8 cellular contexts compared by ENCODE assay signal in the genomic region with DNA sequence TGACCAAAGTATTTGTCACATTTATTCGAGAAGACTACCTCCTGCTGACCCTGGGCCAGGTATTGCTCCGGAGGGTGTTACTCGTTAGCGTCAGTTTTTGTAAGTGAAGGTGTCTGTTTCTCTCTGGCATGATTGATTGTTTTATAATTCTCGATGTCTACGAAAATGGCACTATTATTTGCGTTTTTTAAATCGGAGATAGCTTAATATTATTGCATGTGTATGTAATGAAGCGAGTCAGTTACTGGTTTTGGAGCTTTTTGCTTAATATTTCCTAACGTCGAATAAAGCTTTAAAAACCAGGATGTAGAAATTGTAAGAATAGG. TPM values are rescaled to one million over a fixed set of nuclear protein-coding genes. Genes with fewer than 3 reads are reported as not detected.
DNase-seq lines count a peak whose midpoint lies in the region; ATAC-seq, FAIRE-seq and TF ChIP-seq lines count a peak whose summit lies in the region.

No MANE protein-coding gene starts in this region.

- ATAC-seq in activated B cell treated with CpG ODN at 0.5 μM for 24 hours (ENCODE audit: low read depth) = no peak
- ATAC-seq in GM19397 (IDR thresholded peaks at IDR 0.05; ENCODE audit: unreplicated experiment) = no peak

- peak overlapping the region; percentile 99 to 100 (median 100) for H3K27ac Mint-ChIP-seq in H9
- H3K27ac Mint-ChIP-seq in activated B cell treated with CpG ODN at 0.5 μM for 24 hours = peak overlapping the region; percentile 100
- H3K27ac Mint-ChIP-seq in glutamatergic neuron (ENCODE audit: unreplicated experiment) = peak overlapping the region; percentile 99

- peak overlapping the region; percentile 25 for H4K5ac ChIP-seq in H9 (ENCODE audit: insufficient read length, low read depth, low read length)

- no peak overlapping the region for H3T11ph ChIP-seq in H9 (ENCODE audit: low read length)

- H3K14ac ChIP-seq in H9 (ENCODE audit: insufficient read depth, low read length) = peak overlapping the region; percentile 100; the same call in 1 of the 2 replicates

- no peak overlapping the region for H2AK5ac ChIP-seq in H9 (ENCODE audit: insufficient read length, low read length)

- H2AFZ ChIP-seq in H9 (ENCODE audit: low read length) = peak overlapping the region; percentile 63

- H3K4me1 Mint-ChIP-seq in H9 = peaks cover 40 to 44% of the 10 kb centered on the region in 2 experiments
- peaks cover 33% of the 10 kb centered on the region for H3K4me1 Mint-ChIP-seq in activated B cell treated with CpG ODN at 0.5 μM for 24 hours
- peaks cover 13% of the 10 kb centered on the region for H3K4me1 Mint-ChIP-seq in glutamatergic neuron (ENCODE audit: low read depth, unreplicated experiment)

- CTCF ChIA-PET in activated B cell treated with CpG ODN at 0.5 μM for 24 hours (lab: Charles Lee) = interaction anchor here (1.0 to 4.1 kb wide), 5 partner anchors 8 to 79 kb away, joined by 3 to 12 read pairs (median 4); no protein-coding TSS in a partner anchor

- no peak overlapping the region for H2BK120ac ChIP-seq in H9 (ENCODE audit: low read depth, low read length, poor library complexity, severe bottlenecking)

- no peaks in the 10 kb centered on the region for H3K79me1 ChIP-seq in H9 (ENCODE audit: insufficient read depth, low read depth, low read length, poor library complexity, severe bottlenecking)

- DNase-seq in H9 = no peak
- DNase-seq in activated B cell treated with CpG ODN at 0.5 μM for 24 hours = no peak
- no peak for DNase-seq in glutamatergic neuron
- no peak for DNase-seq in small intestine
- no peak for DNase-seq in NCI-H2081 (lab: John Stamatoyannopoulos, UW)
- DNase-seq in mesenteric fat pad (ENCODE audit: low spot score) = no peak
- DNase-seq in NCI-H1436 treated with DMSO at 0.1 percent for 48 hours (lab: John Stamatoyannopoulos, UW) = no peak

- no peak for TF ChIP-seq CTCF in H9 (conservative IDR thresholded peaks at IDR 0.05)
- TF ChIP-seq CTCF in activated B cell treated with CpG ODN at 0.5 μM for 24 hours (IDR thresholded peaks at IDR 0.05) = no peak
- TF ChIP-seq CTCF in glutamatergic neuron (IDR thresholded peaks at IDR 0.05; ENCODE audit: partially characterized antibody, unreplicated experiment) = no peak

- no peak overlapping the region; the same call in 1 of the 2 replicates for H2BK15ac ChIP-seq in H9 (ENCODE audit: low read depth, low read length)

- H3K23me2 ChIP-seq in H9 (ENCODE audit: insufficient read length, low read depth, low read length, poor library complexity, severe bottlenecking) = peaks cover 9% of the 10 kb centered on the region

- H3K9me3 Mint-ChIP-seq in H9 (no peaks in the 10 kb centered on the region), activated B cell treated with CpG ODN at 0.5 μM for 24 hours (no peaks in the 10 kb centered on the region), glutamatergic neuron (ENCODE audit: unreplicated experiment) (peaks cover 2% of the 10 kb centered on the region)

- H3K4me1 ChIP-seq in H9 (ENCODE audit: insufficient read depth, low read length) = no peaks in the 10 kb centered on the region
- no peaks in the 10 kb centered on the region for H3K4me1 ChIP-seq in small intestine (ENCODE audit: control insufficient read depth in 2 of 2, insufficient read depth in 1 of 2, low read depth in 1 of 2, low read length in 1 of 2)

- peak overlapping the region; percentile 15 for H2BK5ac ChIP-seq in H9 (ENCODE audit: insufficient read length, low read length)

- H3K9me3 ChIP-seq in H9 (ENCODE audit: control insufficient read depth, low read depth, low read length) (no peaks in the 10 kb centered on the region), small intestine (ENCODE audit: control insufficient read depth, low read depth) (no peaks in the 10 kb centered on the region)

- POLR2A ChIA-PET in activated B cell treated with CpG ODN at 0.5 μM for 24 hours (lab: Charles Lee) = interaction anchor here (0.6 to 5.7 kb wide), 13 partner anchors 11 to 1158 kb away, joined by 3 to 96 read pairs (median 4); a partner anchor contains a TSS

- H3K79me2 ChIP-seq in H9 (ENCODE audit: insufficient read depth, low read length) = peaks cover 18% of the 10 kb centered on the region; the same call in 1 of the 2 replicates

- H3K4me3 Mint-ChIP-seq in H9 (peak overlapping the region; percentile 100), activated B cell treated with CpG ODN at 0.5 μM for 24 hours (peak overlapping the region; percentile 97), glutamatergic neuron (ENCODE audit: unreplicated experiment) (peak overlapping the region; percentile 98)

- no CpG with 5 or more reads among the region's 11 CpGs for WGBS in H9 (ENCODE audit: extremely low coverage, insufficient read length, low lambda C conversion rate)
- whole genome bisulfite sequencing in small intestine, 3 donors = 1% methylated on average over 11 of the region's 11 CpGs

- H3K9ac ChIP-seq in H9 (ENCODE audit: extremely low read depth, insufficient read length, low read length) = peak overlapping the region; percentile 98

- H3K27me3 Mint-ChIP-seq in H9 (ENCODE audit: low read depth) = no peaks in the 10 kb centered on the region
- H3K27me3 Mint-ChIP-seq in activated B cell treated with CpG ODN at 0.5 μM for 24 hours = no peaks in the 10 kb centered on the region
- peaks cover 4% of the 10 kb centered on the region for H3K27me3 Mint-ChIP-seq in glutamatergic neuron (ENCODE audit: unreplicated experiment)

- no peaks in the 10 kb centered on the region for H3K27me3 ChIP-seq in H9 (ENCODE audit: insufficient read depth, low read length)
- no peaks in the 10 kb centered on the region for H3K27me3 ChIP-seq in small intestine (ENCODE audit: control insufficient read depth in 2 of 2, insufficient read depth in 2 of 2, low read length in 2 of 2)

- no peak overlapping the region for H2BK20ac ChIP-seq in H9 (ENCODE audit: low read depth, low read length, poor library complexity, severe bottlenecking)

- H2BK12ac ChIP-seq in H9 (ENCODE audit: insufficient read length, low read depth, low read length) = no peak overlapping the region

- intact Hi-C loops in activated B cell treated with CpG ODN at 0.5 μM for 24 hours (cut with micrococcal nuclease) = loop anchor here (1.0 to 2.0 kb wide), 6 partner anchors 12 to 1160 kb away; a partner anchor contains a TSS

- H3K36me3 ChIP-seq in small intestine (ENCODE audit: control insufficient read depth in 2 of 2, insufficient read depth in 2 of 2, low read length in 2 of 2) = no peaks in the 10 kb centered on the region

- H3K56ac ChIP-seq in H9 (ENCODE audit: insufficient read length, low read depth, low read length) = peak overlapping the region; percentile 69

- H3K23ac ChIP-seq in H9 (ENCODE audit: insufficient read length, low read depth, low read length) = peak overlapping the region; percentile 5

- H3K4ac ChIP-seq in H9 (ENCODE audit: low read depth, low read length) = no peak overlapping the region

- peak overlapping the region; percentile 96 for H3K4me2 ChIP-seq in H9 (ENCODE audit: insufficient read depth, insufficient read length, low read length)

- H3K27ac ChIP-seq in H9 (ENCODE audit: insufficient read length, low read depth, low read length) (peak overlapping the region; percentile 94), small intestine (ENCODE audit: low read depth in 1 of 2, low read length in 1 of 2) (peak overlapping the region; percentile 89 to 94)

- H3K18ac ChIP-seq in H9 (ENCODE audit: insufficient read length, low read depth, low read length) = peak overlapping the region; percentile 99

- FAIRE-seq in small intestine (lab: Jason Lieb, UNC) = no peak

- H4K20me1 ChIP-seq in H9 (ENCODE audit: control insufficient read depth, insufficient read depth, insufficient read length) = no peaks in the 10 kb centered on the region

- H4K91ac ChIP-seq in H9 (ENCODE audit: insufficient read length, low read depth, low read length) = no peak overlapping the region

- H3K36me3 Mint-ChIP-seq in H9 (ENCODE audit: insufficient read depth in 1 of 3, low read depth in 3 of 3) (peaks cover 3 to 11% (median 10%) of the 10 kb centered on the region in 3 experiments; a peak in 6 of 7 replicates), activated B cell treated with CpG ODN at 0.5 μM for 24 hours (ENCODE audit: low read depth) (peaks cover 12% of the 10 kb centered on the region), glutamatergic neuron (ENCODE audit: unreplicated experiment) (no peaks in the 10 kb centered on the region)

- H3K4me3 ChIP-seq in small intestine (ENCODE audit: low read depth in 1 of 2, low read length in 2 of 2) = peak overlapping the region; percentile 79 to 81

- no peak overlapping the region for H4K8ac ChIP-seq in H9 (replicated peaks; ENCODE audit: insufficient read length, low read depth, low read length)

RNA-seq across cellular contexts. Expression of a gene that starts 0.4 kb away (rescaled TPM):
- total RNA-seq in H9 (2021) (22.1 and 24.1 TPM in 2 replicates), activated B cell treated with CpG ODN at 0.5 μM for 24 hours (15.5 and 16.7 TPM in 2 replicates), glutamatergic neuron (ENCODE audit: unreplicated experiment) (44.3 TPM), mesenteric fat pad (8.4 TPM)
- 1 to 10 TPM in 2 of 3 donors, under 1 TPM in 1; 0.54 to 2.9 (median 1.1) TPM for polyA plus RNA-seq in small intestine

RNA-seq across cellular contexts. Expression of a gene that starts 0.7 kb away (rescaled TPM):
- 34.2 and 38.8 TPM in 2 replicates for total RNA-seq in H9 (2021)
- total RNA-seq in activated B cell treated with CpG ODN at 0.5 μM for 24 hours = 11.3 and 13.1 TPM in 2 replicates
- 8.2 TPM for total RNA-seq in glutamatergic neuron (ENCODE audit: unreplicated experiment)
- polyA plus RNA-seq in small intestine = 1 to 10 TPM in 1 of 3 donors, under 1 TPM in 1, not detected in 1; 0.45 to 4.8 TPM
- total RNA-seq in mesenteric fat pad = 2.1 TPM
